ENCODE assay signal across 1 cellular context in genomic region chr17:36942031-36942599, GRCh38.
TF ChIP-seq lines count a peak whose summit lies in the region.

No MANE protein-coding gene starts in this region.

TF ChIP-seq in endothelial cell of umbilical vein, 7 proteins besides CTCF, POLR2A, EP300 and RAD21:
- peak; percentile 97 for TF ChIP-seq EZH2 (IDR thresholded peaks at IDR 0.05; ENCODE audit: borderline replicate concordance, low read depth, low read length, severe bottlenecking)
- TF ChIP-seq FOS (IDR thresholded peaks at IDR 0.05; ENCODE audit: borderline replicate concordance, insufficient read depth, low read length) = no peak
